ENCODE assay signal across 23 cellular contexts in the genomic region with DNA sequence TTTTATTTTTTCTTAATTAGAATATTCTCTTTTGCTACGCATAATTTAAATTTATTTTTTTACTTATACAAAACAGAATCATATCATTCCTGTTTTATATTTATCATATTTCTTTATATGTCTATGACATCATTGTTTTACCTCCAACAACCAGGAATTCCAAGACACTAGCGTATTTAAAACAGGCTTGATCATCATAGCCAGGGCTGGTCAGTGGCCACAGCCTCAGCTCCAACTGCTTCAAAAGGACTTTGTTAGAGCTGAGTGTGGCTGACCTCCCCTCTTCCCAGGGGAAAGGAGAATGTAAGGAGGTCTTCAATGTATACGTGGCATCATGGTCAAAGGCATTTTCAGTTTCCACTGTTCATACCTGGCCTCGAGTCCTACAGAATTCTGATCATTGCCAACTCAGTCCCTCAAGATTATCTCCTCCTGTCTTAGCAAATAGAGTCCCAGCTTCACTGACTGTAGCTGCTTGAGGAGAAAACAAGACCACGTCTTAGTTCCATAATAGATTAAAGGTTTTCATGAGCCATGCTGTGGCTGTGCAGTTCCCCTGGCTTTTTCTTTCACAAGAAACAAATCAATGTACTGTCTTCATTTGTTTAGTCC.
A peak's percentile ranks its signal among the peaks of the same experiment; 100 is the strongest.
DNase-seq lines count a peak whose midpoint lies in the region; ATAC-seq lines count a peak whose summit lies in the region.
"Had no signal": no experiment of that assay in that cellular context is flagged by ENCODE, and none has a peak within 500 bp of the region (broad histone marks: within the 10 kb centered on the region; RNA-seq: fewer than 3 reads in every experiment).

No MANE protein-coding gene starts in this region.

- peaks cover 2% of the 10 kb centered on the region for H3K27me3 Mint-ChIP-seq in activated naive CD8-positive, alpha-beta T cell treated with anti-CD3 and anti-CD28 coated beads, Interleukin-2, amount 50 U/mL, for 24 hours
- H3K27me3 Mint-ChIP-seq in activated naive CD8-positive, alpha-beta T cell treated with anti-CD3 and anti-CD28 coated beads for 36 hours = no peaks in the 10 kb centered on the region
- H3K27me3 Mint-ChIP-seq: natural killer cell treated with Interleukin-12 subunit alpha and Interleukin-12 subunit beta and Interleukin-15 and Interleukin-18, amount 100 ng/mL, for 72 hours; stimulated activated naive CD8-positive, alpha-beta T cell treated with anti-CD3 and anti-CD28 coated beads, Interleukin-15, Interleukin-2, amounts not matched to agents 100 ng/mL and 50 ng/mL, for 24 hours had no signal

- no peaks in the 10 kb centered on the region for H3K9me3 Mint-ChIP-seq in activated naive CD8-positive, alpha-beta T cell treated with anti-CD3 and anti-CD28 coated beads, Interleukin-2, amount 50 U/mL, for 24 hours
- H3K9me3 Mint-ChIP-seq in activated naive CD8-positive, alpha-beta T cell treated with anti-CD3 and anti-CD28 coated beads for 36 hours = no peaks in the 10 kb centered on the region
- H3K9me3 Mint-ChIP-seq: effector memory CD8-positive, alpha-beta T cell; stimulated activated naive CD8-positive, alpha-beta T cell treated with anti-CD3 and anti-CD28 coated beads, Interleukin-15, Interleukin-2, amounts not matched to agents 100 ng/mL and 50 ng/mL, for 24 hours had no signal

- H3K27ac ChIP-seq in caudate nucleus (ENCODE audit: low read depth, low read length) (peak overlapping the region; percentile 78), temporal lobe (ENCODE audit: low read depth, low read length) (peak overlapping the region; percentile 95)
- H3K27ac ChIP-seq: thyroid gland, uterus had no signal

- H3K4me3 Mint-ChIP-seq in activated naive CD8-positive, alpha-beta T cell treated with anti-CD3 and anti-CD28 coated beads, Interleukin-2, amount 50 U/mL, for 24 hours = no peak overlapping the region
- H3K4me3 Mint-ChIP-seq in activated naive CD8-positive, alpha-beta T cell treated with anti-CD3 and anti-CD28 coated beads for 36 hours = no peak overlapping the region
- H3K4me3 Mint-ChIP-seq: activated CD8-positive, alpha-beta T cell treated with anti-CD3 and anti-CD28 coated beads, Interleukin-2, amount 10 ng/mL, durations not matched to agents 7 days and 5 days; activated T-helper 17 cell treated with anti-CD3 and anti-CD28 coated beads, Interleukin-2, amount 50 U/mL, for 72 hours; effector memory CD8-positive, alpha-beta T cell; natural killer cell treated with Interleukin-12 subunit alpha and Interleukin-12 subunit beta and Interleukin-15 and Interleukin-18, amount 100 ng/mL, for 72 hours; stimulated activated naive CD8-positive, alpha-beta T cell treated with anti-CD3 and anti-CD28 coated beads, Interleukin-15, Interleukin-2, amounts not matched to agents 100 ng/mL and 50 ng/mL, for 24 hours; T-helper 1 cell treated with Interleukin-12 subunit alpha and Interleukin-12 subunit beta and Interleukin-4 antibody, amounts not matched to agents 30 μg/mL and 1 μg/mL, for 36 hours had no signal

- no peak for DNase-seq in activated naive CD8-positive, alpha-beta T cell treated with anti-CD3 and anti-CD28 coated beads, Interleukin-2, amount 50 U/mL, for 24 hours
- DNase-seq in activated naive CD8-positive, alpha-beta T cell treated with anti-CD3 and anti-CD28 coated beads for 36 hours = no peak
- DNase-seq in caudate nucleus (lab: John Stamatoyannopoulos, UW) = peak in 22 of 61 donors; percentile 1 to 47 (median 14)
- peak; percentile 38 for DNase-seq in midbrain (lab: John Stamatoyannopoulos, UW)
- no peak for DNase-seq in HCEC 1CT
- DNase-seq in GM03348 (ENCODE audit: low spot score) = no peak
- no peak for DNase-seq in RKO (ENCODE audit: low spot score)
- DNase-seq: activated CD8-positive, alpha-beta T cell treated with anti-CD3 and anti-CD28 coated beads, Interleukin-2, amount 10 ng/mL, durations not matched to agents 7 days and 5 days; activated naive CD4-positive, alpha-beta T cell treated with anti-CD3 and anti-CD28 coated beads, Interleukin-2, amount 50 U/mL, for 16 hours; cortex of kidney; effector memory CD8-positive, alpha-beta T cell; GDM1; NCI-H2029; NCI-H524 treated with DMSO at 0.1 percent for 48 hours; Right ventricle myocardium superior; stimulated activated CD4-positive, alpha-beta T cell treated with anti-CD3 and anti-CD28 coated beads, Interleukin-1b, Interleukin-23, amount 100 ng/mL, for 48 hours; thyroid gland; uterus had no signal

- H3K27ac Mint-ChIP-seq in activated naive CD8-positive, alpha-beta T cell treated with anti-CD3 and anti-CD28 coated beads, Interleukin-2, amount 50 U/mL, for 24 hours = peak overlapping the region; percentile 23
- no peak overlapping the region for H3K27ac Mint-ChIP-seq in activated naive CD8-positive, alpha-beta T cell treated with anti-CD3 and anti-CD28 coated beads for 36 hours
- H3K27ac Mint-ChIP-seq: activated CD8-positive, alpha-beta T cell treated with anti-CD3 and anti-CD28 coated beads, Interleukin-2, amount 10 ng/mL, durations not matched to agents 7 days and 5 days; activated T-helper 17 cell treated with anti-CD3 and anti-CD28 coated beads, Interleukin-2, amount 50 U/mL, for 72 hours; effector memory CD8-positive, alpha-beta T cell; stimulated activated naive CD8-positive, alpha-beta T cell treated with anti-CD3 and anti-CD28 coated beads, Interleukin-15, Interleukin-2, amounts not matched to agents 100 ng/mL and 50 ng/mL, for 24 hours; T-helper 1 cell treated with Interleukin-12 subunit alpha and Interleukin-12 subunit beta and Interleukin-4 antibody, amounts not matched to agents 30 μg/mL and 1 μg/mL, for 36 hours had no signal

- H3K36me3 Mint-ChIP-seq in activated naive CD8-positive, alpha-beta T cell treated with anti-CD3 and anti-CD28 coated beads, Interleukin-2, amount 50 U/mL, for 24 hours (ENCODE audit: low read depth) = no peaks in the 10 kb centered on the region
- peaks cover 2% of the 10 kb centered on the region for H3K36me3 Mint-ChIP-seq in activated naive CD8-positive, alpha-beta T cell treated with anti-CD3 and anti-CD28 coated beads for 36 hours

- peaks cover 21% of the 10 kb centered on the region for H3K4me1 Mint-ChIP-seq in activated naive CD8-positive, alpha-beta T cell treated with anti-CD3 and anti-CD28 coated beads, Interleukin-2, amount 50 U/mL, for 24 hours
- peaks cover 9% of the 10 kb centered on the region for H3K4me1 Mint-ChIP-seq in activated naive CD8-positive, alpha-beta T cell treated with anti-CD3 and anti-CD28 coated beads for 36 hours

- no peak for ATAC-seq in activated naive CD8-positive, alpha-beta T cell treated with anti-CD3 and anti-CD28 coated beads, Interleukin-2, amount 50 U/mL, for 24 hours
- ATAC-seq: activated CD8-positive, alpha-beta T cell treated with anti-CD3 and anti-CD28 coated beads, Interleukin-2, amount 10 ng/mL, durations not matched to agents 7 days and 5 days; activated T-helper 17 cell treated with anti-CD3 and anti-CD28 coated beads, Interleukin-2, amount 50 U/mL, for 72 hours; effector memory CD8-positive, alpha-beta T cell; natural killer cell treated with Interleukin-12 subunit alpha and Interleukin-12 subunit beta and Interleukin-15 and Interleukin-18, amount 100 ng/mL, for 72 hours had no signal
